ENCODE assay signal across 30 cellular contexts in the genomic region with DNA sequence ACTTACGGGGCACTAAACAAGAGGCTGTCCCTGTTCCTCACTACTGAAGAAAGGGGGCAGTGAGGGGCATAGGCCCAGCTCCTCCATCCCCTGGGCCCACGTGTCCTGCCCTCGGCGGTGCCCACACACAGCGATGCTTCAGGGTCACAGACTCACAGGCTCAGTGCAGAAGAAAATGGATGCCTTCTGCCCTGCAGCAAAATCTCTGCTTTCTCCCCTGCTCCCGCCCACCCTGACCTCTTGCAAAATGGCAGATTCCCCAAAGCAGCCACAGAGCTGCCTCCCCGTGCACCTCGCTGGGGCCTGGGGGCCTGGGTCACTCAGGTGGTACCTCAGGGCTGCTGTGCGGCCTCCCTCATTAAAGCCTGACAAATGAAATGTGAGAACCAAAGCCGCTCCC.
"Had no signal": no experiment of that assay in that cellular context is flagged by ENCODE, and none has a peak within 500 bp of the region (broad histone marks: within the 10 kb centered on the region; RNA-seq: fewer than 3 reads in every experiment).

No MANE protein-coding gene starts in this region.

- H3K27me3 ChIP-seq: neural progenitor cell, ovary, right lobe of liver, testis, transverse colon, upper lobe of left lung, vagina had no signal

- H3K9me3 ChIP-seq: ovary, psoas muscle, right lobe of liver, spleen, stomach, suprapubic skin, testis, tibial artery, transverse colon, upper lobe of left lung, vagina had no signal

- H3K79me2 ChIP-seq: parathyroid adenoma had no signal

- FAIRE-seq: urothelium cell line had no signal

- H3K9ac ChIP-seq: neural progenitor cell, parathyroid adenoma had no signal

- H3K9me3 Mint-ChIP-seq: nephron; neural progenitor cell; stimulated activated naive CD8-positive, alpha-beta T cell treated with anti-CD3 and anti-CD28 coated beads, Interleukin-15, Interleukin-2, amounts not matched to agents 100 ng/mL and 50 ng/mL, for 24 hours had no signal

- H3K4me1 Mint-ChIP-seq: natural killer cell; nephron; stimulated activated naive B cell treated with anti-CD40 and anti-IgM and Interleukin-4, amounts not matched to agents 10 μg/mL and 1 μg/mL and 100 μg/mL, for 72 hours had no signal

- H3K27ac ChIP-seq: neural progenitor cell, ovary, parathyroid adenoma, psoas muscle, right lobe of liver, skin epidermis, spleen, stomach, suprapubic skin, testis, tibial artery, transverse colon, upper lobe of left lung, vagina had no signal

- H3K4me2 ChIP-seq: neural progenitor cell, smooth muscle cell had no signal

- H3K27ac Mint-ChIP-seq: natural killer cell; nephron; neural progenitor cell; progenitor cell of endocrine pancreas; stimulated activated naive B cell treated with anti-CD40 and anti-IgM and Interleukin-4, amounts not matched to agents 10 μg/mL and 1 μg/mL and 100 μg/mL, for 72 hours; stimulated activated naive CD8-positive, alpha-beta T cell treated with anti-CD3 and anti-CD28 coated beads, Interleukin-15, Interleukin-2, amounts not matched to agents 100 ng/mL and 50 ng/mL, for 24 hours had no signal

- H3K36me3 ChIP-seq: neural progenitor cell, ovary, right lobe of liver, spleen, stomach, suprapubic skin, tibial artery, transverse colon, upper lobe of left lung, vagina had no signal

- H3K4me3 ChIP-seq: neural progenitor cell, ovary, psoas muscle, right lobe of liver, skin epidermis, smooth muscle cell, spleen, stomach, suprapubic skin, testis, tibial artery, transverse colon, upper lobe of left lung, vagina had no signal

- H3K4me1 ChIP-seq: neural progenitor cell, parathyroid adenoma, psoas muscle, right lobe of liver, spleen, stomach, suprapubic skin, testis, tibial artery, transverse colon, upper lobe of left lung, vagina had no signal

- DNase-seq: naive B cell; natural killer cell; occipital lobe; ovary; psoas muscle; right cardiac atrium; right lobe of liver; spleen; stimulated activated CD4-positive, alpha-beta T cell treated with anti-CD3 and anti-CD28 coated beads, Interleukin-12 subunit alpha, Interleukin-12 subunit beta, amount 100 ng/mL, for 4 hours; stimulated activated CD4-positive, alpha-beta T cell treated with anti-CD3 and anti-CD28 coated beads, Interleukin-1b, Interleukin-23, amount 100 ng/mL, for 48 hours; stimulated activated CD4-positive, alpha-beta T cell treated with anti-CD3 and anti-CD28 coated beads, Interleukin-4, amount 100 ng/mL, for 1 hour; stimulated activated CD4-positive, alpha-beta T cell treated with anti-CD3 and anti-CD28 coated beads, Interleukin-4, amount 100 ng/mL, for 4 hours; stimulated activated CD8-positive, alpha-beta memory T cell treated with anti-CD3 and anti-CD28 coated beads, Interleukin-4, amount 100 ng/mL, for 48 hours; stimulated activated naive B cell treated with anti-CD40 and anti-IgM and Interleukin-4, amounts not matched to agents 10 μg/mL and 1 μg/mL and 100 μg/mL, for 72 hours; stimulated activated naive CD4-positive, alpha-beta T cell treated with Interleukin-2 at 50 U/mL for 16 hours; stomach; testis; transverse colon had no signal

- H3K4me3 Mint-ChIP-seq: naive B cell; natural killer cell; nephron; neural progenitor cell; stimulated activated naive B cell treated with anti-CD40 and anti-IgM and Interleukin-4, amounts not matched to agents 10 μg/mL and 1 μg/mL and 100 μg/mL, for 72 hours; stimulated activated naive CD8-positive, alpha-beta T cell treated with anti-CD3 and anti-CD28 coated beads, Interleukin-15, Interleukin-2, amounts not matched to agents 100 ng/mL and 50 ng/mL, for 24 hours had no signal

- ATAC-seq: natural killer cell; psoas muscle; right cardiac atrium; right lobe of liver; stimulated activated naive B cell treated with anti-CD40 and anti-IgM and Interleukin-4, amounts not matched to agents 10 μg/mL and 1 μg/mL and 100 μg/mL, for 72 hours had no signal

- H2AFZ ChIP-seq: neural progenitor cell, parathyroid adenoma had no signal

- H3K36me3 Mint-ChIP-seq: naive B cell; natural killer cell; neural progenitor cell; stimulated activated naive B cell treated with anti-CD40 and anti-IgM and Interleukin-4, amounts not matched to agents 10 μg/mL and 1 μg/mL and 100 μg/mL, for 72 hours had no signal
